1 cellular context compared by ENCODE assay signal in genomic region chr11:134469627-134470026, GRCh38.
TF ChIP-seq lines count a peak whose summit lies in the region.

No MANE protein-coding gene starts in this region.

TF ChIP-seq in SK-N-SH treated with all-trans-retinoic acid at 6 μM for 48 hours, 23 proteins besides CTCF, POLR2A, EP300 and RAD21 (continued from another document):
- TF ChIP-seq CSRNP3 (CRISPR knock-in tag; IDR thresholded peaks at IDR 0.05) (no peak), OSR1 (CRISPR knock-in tag; IDR thresholded peaks at IDR 0.05) (no peak), RARB (CRISPR knock-in tag; IDR thresholded peaks at IDR 0.05) (no peak), ISL1 (CRISPR knock-in tag; IDR thresholded peaks at IDR 0.05) (no peak), ARNTL (CRISPR knock-in tag; IDR thresholded peaks at IDR 0.05; ENCODE audit: borderline replicate concordance, low read depth) (no peak)
TF ChIP-seq in SK-N-SH treated with all-trans-retinoic acid at 6 μM for 48 hours: peak in this region for 0.
